ENCODE assay signal across 1 cellular context in the genomic region with DNA sequence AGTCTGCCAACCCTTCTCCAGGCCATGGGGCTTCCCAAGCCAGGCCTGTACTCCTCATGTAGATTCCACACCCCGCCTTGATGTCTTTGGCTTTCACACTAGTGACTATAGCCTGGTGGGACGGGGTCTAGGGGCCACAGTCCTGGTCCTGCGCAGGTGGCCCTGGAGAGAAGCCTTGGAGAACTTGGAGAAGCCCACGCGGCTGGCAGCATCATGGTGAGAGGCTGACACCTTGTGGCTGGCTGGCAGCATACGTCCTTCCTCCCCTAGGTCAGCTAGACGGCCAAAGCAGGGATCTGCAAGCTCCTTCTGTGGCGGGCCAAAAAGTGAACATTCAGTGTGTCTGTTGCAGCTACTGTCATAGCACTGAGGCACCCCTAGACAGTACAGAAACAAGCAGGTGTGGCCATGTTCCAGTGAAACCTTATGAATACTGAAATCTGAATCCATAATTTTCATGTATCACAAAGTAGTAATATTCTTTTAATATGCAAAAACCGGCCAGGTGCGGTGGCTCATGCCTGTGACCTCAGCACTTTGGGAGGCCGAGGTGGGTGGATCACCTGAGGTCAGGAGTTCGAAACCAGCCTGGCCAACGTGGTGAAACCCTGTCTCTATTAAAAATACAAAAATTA.
TF ChIP-seq lines count a peak whose summit lies in the region.

No MANE protein-coding gene starts in this region.

TF ChIP-seq in HEK293, 187 proteins besides CTCF, POLR2A, EP300 and RAD21 (continued from another document and continues in another):
- no peak for TF ChIP-seq ZNF221 (tag by site-specific recombination; IDR thresholded peaks at IDR 0.05; ENCODE audit: borderline replicate concordance)
- TF ChIP-seq, protein P1, sequence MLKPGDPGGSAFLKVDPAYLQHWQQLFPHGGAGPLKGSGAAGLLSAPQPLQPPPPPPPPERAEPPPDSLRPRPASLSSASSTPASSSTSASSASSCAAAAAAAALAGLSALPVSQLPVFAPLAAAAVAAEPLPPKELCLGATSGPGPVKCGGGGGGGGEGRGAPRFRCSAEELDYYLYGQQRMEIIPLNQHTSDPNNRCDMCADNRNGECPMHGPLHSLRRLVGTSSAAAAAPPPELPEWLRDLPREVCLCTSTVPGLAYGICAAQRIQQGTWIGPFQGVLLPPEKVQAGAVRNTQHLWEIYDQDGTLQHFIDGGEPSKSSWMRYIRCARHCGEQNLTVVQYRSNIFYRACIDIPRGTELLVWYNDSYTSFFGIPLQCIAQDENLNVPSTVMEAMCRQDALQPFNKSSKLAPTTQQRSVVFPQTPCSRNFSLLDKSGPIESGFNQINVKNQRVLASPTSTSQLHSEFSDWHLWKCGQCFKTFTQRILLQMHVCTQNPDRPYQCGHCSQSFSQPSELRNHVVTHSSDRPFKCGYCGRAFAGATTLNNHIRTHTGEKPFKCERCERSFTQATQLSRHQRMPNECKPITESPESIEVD (tag by site-specific recombination; IDR thresholded peaks at IDR 0.05), result no peak
- TF ChIP-seq ZNF548 (tag by site-specific recombination; IDR thresholded peaks at IDR 0.05), result no peak
- TF ChIP-seq ZNF837 (tag by site-specific recombination; IDR thresholded peaks at IDR 0.05), result no peak
- TF ChIP-seq, protein P2, sequence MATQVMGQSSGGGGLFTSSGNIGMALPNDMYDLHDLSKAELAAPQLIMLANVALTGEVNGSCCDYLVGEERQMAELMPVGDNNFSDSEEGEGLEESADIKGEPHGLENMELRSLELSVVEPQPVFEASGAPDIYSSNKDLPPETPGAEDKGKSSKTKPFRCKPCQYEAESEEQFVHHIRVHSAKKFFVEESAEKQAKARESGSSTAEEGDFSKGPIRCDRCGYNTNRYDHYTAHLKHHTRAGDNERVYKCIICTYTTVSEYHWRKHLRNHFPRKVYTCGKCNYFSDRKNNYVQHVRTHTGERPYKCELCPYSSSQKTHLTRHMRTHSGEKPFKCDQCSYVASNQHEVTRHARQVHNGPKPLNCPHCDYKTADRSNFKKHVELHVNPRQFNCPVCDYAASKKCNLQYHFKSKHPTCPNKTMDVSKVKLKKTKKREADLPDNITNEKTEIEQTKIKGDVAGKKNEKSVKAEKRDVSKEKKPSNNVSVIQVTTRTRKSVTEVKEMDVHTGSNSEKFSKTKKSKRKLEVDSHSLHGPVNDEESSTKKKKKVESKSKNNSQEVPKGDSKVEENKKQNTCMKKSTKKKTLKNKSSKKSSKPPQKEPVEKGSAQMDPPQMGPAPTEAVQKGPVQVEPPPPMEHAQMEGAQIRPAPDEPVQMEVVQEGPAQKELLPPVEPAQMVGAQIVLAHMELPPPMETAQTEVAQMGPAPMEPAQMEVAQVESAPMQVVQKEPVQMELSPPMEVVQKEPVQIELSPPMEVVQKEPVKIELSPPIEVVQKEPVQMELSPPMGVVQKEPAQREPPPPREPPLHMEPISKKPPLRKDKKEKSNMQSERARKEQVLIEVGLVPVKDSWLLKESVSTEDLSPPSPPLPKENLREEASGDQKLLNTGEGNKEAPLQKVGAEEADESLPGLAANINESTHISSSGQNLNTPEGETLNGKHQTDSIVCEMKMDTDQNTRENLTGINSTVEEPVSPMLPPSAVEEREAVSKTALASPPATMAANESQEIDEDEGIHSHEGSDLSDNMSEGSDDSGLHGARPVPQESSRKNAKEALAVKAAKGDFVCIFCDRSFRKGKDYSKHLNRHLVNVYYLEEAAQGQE (tag by site-specific recombination; IDR thresholded peaks at IDR 0.05), result no peak
- TF ChIP-seq, protein P3, sequence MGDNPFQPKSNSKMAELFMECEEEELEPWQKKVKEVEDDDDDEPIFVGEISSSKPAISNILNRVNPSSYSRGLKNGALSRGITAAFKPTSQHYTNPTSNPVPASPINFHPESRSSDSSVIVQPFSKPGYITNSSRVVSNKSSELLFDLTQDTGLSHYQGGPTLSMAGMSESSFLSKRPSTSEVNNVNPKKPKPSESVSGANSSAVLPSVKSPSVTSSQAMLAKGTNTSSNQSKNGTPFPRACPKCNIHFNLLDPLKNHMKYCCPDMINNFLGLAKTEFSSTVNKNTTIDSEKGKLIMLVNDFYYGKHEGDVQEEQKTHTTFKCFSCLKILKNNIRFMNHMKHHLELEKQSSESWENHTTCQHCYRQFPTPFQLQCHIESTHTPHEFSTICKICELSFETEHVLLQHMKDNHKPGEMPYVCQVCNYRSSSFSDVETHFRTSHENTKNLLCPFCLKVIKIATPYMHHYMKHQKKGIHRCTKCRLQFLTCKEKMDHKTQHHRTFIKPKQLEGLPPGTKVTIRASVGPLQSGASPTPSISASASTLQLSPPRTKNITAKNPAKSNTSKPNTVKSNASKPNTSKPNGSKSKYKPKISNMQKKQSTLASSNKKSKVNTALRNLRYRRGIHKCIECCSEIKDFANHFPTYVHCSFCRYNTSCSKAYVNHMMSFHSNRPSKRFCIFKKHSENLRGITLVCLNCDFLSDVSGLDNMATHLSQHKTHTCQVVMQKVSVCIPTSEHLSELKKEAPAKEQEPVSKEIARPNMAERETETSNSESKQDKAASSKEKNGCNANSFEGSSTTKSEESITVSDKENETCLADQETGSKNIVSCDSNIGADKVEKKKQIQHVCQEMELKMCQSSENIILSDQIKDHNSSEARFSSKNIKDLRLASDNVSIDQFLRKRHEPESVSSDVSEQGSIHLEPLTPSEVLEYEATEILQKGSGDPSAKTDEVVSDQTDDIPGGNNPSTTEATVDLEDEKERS (tag by site-specific recombination; IDR thresholded peaks at IDR 0.05), result no peak
- no peak for TF ChIP-seq ZBTB20 (tag by site-specific recombination; IDR thresholded peaks at IDR 0.05)
- no peak for TF ChIP-seq REPIN1 (tag by site-specific recombination; IDR thresholded peaks at IDR 0.05; ENCODE audit: low read depth)
- TF ChIP-seq ZNF211 (tag by site-specific recombination; IDR thresholded peaks at IDR 0.05; ENCODE audit: low read depth), result no peak
- TF ChIP-seq EGR2 (tag by site-specific recombination; IDR thresholded peaks at IDR 0.05; ENCODE audit: low read depth), result peak; percentile 59; the same call in 1 of the 2 replicates
- no peak for TF ChIP-seq ZFP37 (tag by site-specific recombination; IDR thresholded peaks at IDR 0.05)
- TF ChIP-seq ZNF302 (tag by site-specific recombination; IDR thresholded peaks at IDR 0.05; ENCODE audit: low read depth), result no peak
- no peak for TF ChIP-seq ZNF292 (tag by site-specific recombination; IDR thresholded peaks at IDR 0.05; ENCODE audit: borderline replicate concordance, low read depth)
- TF ChIP-seq, protein P4, sequence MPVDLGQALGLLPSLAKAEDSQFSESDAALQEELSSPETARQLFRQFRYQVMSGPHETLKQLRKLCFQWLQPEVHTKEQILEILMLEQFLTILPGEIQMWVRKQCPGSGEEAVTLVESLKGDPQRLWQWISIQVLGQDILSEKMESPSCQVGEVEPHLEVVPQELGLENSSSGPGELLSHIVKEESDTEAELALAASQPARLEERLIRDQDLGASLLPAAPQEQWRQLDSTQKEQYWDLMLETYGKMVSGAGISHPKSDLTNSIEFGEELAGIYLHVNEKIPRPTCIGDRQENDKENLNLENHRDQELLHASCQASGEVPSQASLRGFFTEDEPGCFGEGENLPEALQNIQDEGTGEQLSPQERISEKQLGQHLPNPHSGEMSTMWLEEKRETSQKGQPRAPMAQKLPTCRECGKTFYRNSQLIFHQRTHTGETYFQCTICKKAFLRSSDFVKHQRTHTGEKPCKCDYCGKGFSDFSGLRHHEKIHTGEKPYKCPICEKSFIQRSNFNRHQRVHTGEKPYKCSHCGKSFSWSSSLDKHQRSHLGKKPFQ (tag by site-specific recombination; IDR thresholded peaks at IDR 0.05), result no peak
- TF ChIP-seq ZNF660 (tag by site-specific recombination; IDR thresholded peaks at IDR 0.05), result 0 out of 2 replicates have a peak, but pooled peaks have one; percentile 26
- TF ChIP-seq ZNF404 (tag by site-specific recombination; IDR thresholded peaks at IDR 0.05), result no peak
- TF ChIP-seq ZFP69B (tag by site-specific recombination; IDR thresholded peaks at IDR 0.05), result no peak
- no peak for TF ChIP-seq ZNF670 (tag by site-specific recombination; IDR thresholded peaks at IDR 0.05; ENCODE audit: low read depth)
- TF ChIP-seq ZNF521 (tag by site-specific recombination; IDR thresholded peaks at IDR 0.05), result no peak
- no peak for TF ChIP-seq ZNF335 (tag by site-specific recombination; conservative IDR thresholded peaks at IDR 0.05)
- no peak for TF ChIP-seq ZNF2 (tag by site-specific recombination; IDR thresholded peaks at IDR 0.05)
- TF ChIP-seq, protein P5, sequence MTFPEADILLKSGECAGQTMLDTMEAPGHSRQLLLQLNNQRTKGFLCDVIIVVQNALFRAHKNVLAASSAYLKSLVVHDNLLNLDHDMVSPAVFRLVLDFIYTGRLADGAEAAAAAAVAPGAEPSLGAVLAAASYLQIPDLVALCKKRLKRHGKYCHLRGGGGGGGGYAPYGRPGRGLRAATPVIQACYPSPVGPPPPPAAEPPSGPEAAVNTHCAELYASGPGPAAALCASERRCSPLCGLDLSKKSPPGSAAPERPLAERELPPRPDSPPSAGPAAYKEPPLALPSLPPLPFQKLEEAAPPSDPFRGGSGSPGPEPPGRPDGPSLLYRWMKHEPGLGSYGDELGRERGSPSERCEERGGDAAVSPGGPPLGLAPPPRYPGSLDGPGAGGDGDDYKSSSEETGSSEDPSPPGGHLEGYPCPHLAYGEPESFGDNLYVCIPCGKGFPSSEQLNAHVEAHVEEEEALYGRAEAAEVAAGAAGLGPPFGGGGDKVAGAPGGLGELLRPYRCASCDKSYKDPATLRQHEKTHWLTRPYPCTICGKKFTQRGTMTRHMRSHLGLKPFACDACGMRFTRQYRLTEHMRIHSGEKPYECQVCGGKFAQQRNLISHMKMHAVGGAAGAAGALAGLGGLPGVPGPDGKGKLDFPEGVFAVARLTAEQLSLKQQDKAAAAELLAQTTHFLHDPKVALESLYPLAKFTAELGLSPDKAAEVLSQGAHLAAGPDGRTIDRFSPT (tag by site-specific recombination; IDR thresholded peaks at IDR 0.05), result no peak
- TF ChIP-seq, protein P6, sequence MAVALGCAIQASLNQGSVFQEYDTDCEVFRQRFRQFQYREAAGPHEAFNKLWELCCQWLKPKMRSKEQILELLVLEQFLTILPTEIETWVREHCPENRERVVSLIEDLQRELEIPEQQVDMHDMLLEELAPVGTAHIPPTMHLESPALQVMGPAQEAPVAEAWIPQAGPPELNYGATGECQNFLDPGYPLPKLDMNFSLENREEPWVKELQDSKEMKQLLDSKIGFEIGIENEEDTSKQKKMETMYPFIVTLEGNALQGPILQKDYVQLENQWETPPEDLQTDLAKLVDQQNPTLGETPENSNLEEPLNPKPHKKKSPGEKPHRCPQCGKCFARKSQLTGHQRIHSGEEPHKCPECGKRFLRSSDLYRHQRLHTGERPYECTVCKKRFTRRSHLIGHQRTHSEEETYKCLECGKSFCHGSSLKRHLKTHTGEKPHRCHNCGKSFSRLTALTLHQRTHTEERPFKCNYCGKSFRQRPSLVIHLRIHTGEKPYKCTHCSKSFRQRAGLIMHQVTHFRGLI (tag by site-specific recombination; IDR thresholded peaks at IDR 0.05), result no peak
- TF ChIP-seq ZNF133 (tag by site-specific recombination; IDR thresholded peaks at IDR 0.05), result no peak
- no peak for TF ChIP-seq ZSCAN23 (tag by site-specific recombination; IDR thresholded peaks at IDR 0.05)
- no peak for TF ChIP-seq ZNF561 (tag by site-specific recombination; IDR thresholded peaks at IDR 0.05; ENCODE audit: borderline replicate concordance)
- TF ChIP-seq ZBTB8A (tag by site-specific recombination; IDR thresholded peaks at IDR 0.05), result no peak
- no peak for TF ChIP-seq ZNF558 (tag by site-specific recombination; IDR thresholded peaks at IDR 0.05)
- peak; percentile 97 for TF ChIP-seq ZNF394 (tag by site-specific recombination; IDR thresholded peaks at IDR 0.05; ENCODE audit: borderline replicate concordance)
- TF ChIP-seq ZNF433 (tag by site-specific recombination; IDR thresholded peaks at IDR 0.05; ENCODE audit: low read depth), result no peak
- TF ChIP-seq ZNF654 (tag by site-specific recombination; IDR thresholded peaks at IDR 0.05; ENCODE audit: low read depth), result peak; percentile 94
- TF ChIP-seq OVOL3 (tag by site-specific recombination; IDR thresholded peaks at IDR 0.05), result no peak
- no peak for TF ChIP-seq GLI2 (tag by site-specific recombination; IDR thresholded peaks at IDR 0.05; ENCODE audit: borderline replicate concordance, low read depth)
- TF ChIP-seq ZNF664 (tag by site-specific recombination; IDR thresholded peaks at IDR 0.05), result no peak
- no peak for TF ChIP-seq ZFP41 (tag by site-specific recombination; IDR thresholded peaks at IDR 0.05; ENCODE audit: borderline replicate concordance)
- TF ChIP-seq ZNF629 (tag by site-specific recombination; IDR thresholded peaks at IDR 0.05), result no peak
- TF ChIP-seq, protein P7, sequence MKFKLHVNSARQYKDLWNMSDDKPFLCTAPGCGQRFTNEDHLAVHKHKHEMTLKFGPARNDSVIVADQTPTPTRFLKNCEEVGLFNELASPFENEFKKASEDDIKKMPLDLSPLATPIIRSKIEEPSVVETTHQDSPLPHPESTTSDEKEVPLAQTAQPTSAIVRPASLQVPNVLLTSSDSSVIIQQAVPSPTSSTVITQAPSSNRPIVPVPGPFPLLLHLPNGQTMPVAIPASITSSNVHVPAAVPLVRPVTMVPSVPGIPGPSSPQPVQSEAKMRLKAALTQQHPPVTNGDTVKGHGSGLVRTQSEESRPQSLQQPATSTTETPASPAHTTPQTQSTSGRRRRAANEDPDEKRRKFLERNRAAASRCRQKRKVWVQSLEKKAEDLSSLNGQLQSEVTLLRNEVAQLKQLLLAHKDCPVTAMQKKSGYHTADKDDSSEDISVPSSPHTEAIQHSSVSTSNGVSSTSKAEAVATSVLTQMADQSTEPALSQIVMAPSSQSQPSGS (tag by site-specific recombination; IDR thresholded peaks at IDR 0.05; ENCODE audit: low read depth), result no peak
- TF ChIP-seq FEZF1 (tag by site-specific recombination; IDR thresholded peaks at IDR 0.05), result peak; percentile 36
- no peak for TF ChIP-seq ZNF530 (tag by site-specific recombination; IDR thresholded peaks at IDR 0.05; ENCODE audit: low read depth)
